8 cellular contexts compared by ENCODE assay signal in genomic region chrX:135985974-135986312, GRCh38. TPM values are rescaled to one million over a fixed set of nuclear protein-coding genes. Genes with fewer than 3 reads are reported as not detected.
DNase-seq lines count a peak whose midpoint lies in the region; ATAC-seq, FAIRE-seq and TF ChIP-seq lines count a peak whose summit lies in the region.

No MANE protein-coding gene starts in this region.

- peak overlapping the region; percentile 86 for H3K9ac ChIP-seq in OCI-LY1 (ENCODE audit: low read length)

- H3K4me2 ChIP-seq in OCI-LY1 (ENCODE audit: low read length): peak overlapping the region; percentile 95

- peaks cover 65% of the 10 kb centered on the region for H3K4me1 Mint-ChIP-seq in CD4-positive, alpha-beta T cell (ENCODE audit: low read depth)
- H3K4me1 Mint-ChIP-seq in endothelial cell (ENCODE audit: unreplicated experiment) (peaks cover 34% of the 10 kb centered on the region), neural crest cell (peaks cover 28% of the 10 kb centered on the region)

- peak; percentile 8 for ATAC-seq in CD4-positive, alpha-beta T cell (ENCODE audit: poor library complexity)
- ATAC-seq in GM21526 (IDR thresholded peaks at IDR 0.05; ENCODE audit: low FRiP score, unreplicated experiment): no peak

- no peaks in the 10 kb centered on the region for H4K20me1 ChIP-seq in OCI-LY1 (ENCODE audit: insufficient read depth, low read length)

- H3K4me3 ChIP-seq in OCI-LY1 (ENCODE audit: low read depth, low read length, poor library complexity, severe bottlenecking): peak overlapping the region; percentile 94

- no peaks in the 10 kb centered on the region for H3K9me3 Mint-ChIP-seq in CD4-positive, alpha-beta T cell
- no peaks in the 10 kb centered on the region for H3K9me3 Mint-ChIP-seq in endothelial cell (ENCODE audit: unreplicated experiment)
- peaks cover 5% of the 10 kb centered on the region for H3K9me3 Mint-ChIP-seq in neural crest cell

- H3K9me3 ChIP-seq in CD4-positive, alpha-beta T cell (ENCODE audit: control insufficient read depth, low read length): no peaks in the 10 kb centered on the region
- no peaks in the 10 kb centered on the region for H3K9me3 ChIP-seq in OCI-LY1 (ENCODE audit: low read length)

- H3K36me3 Mint-ChIP-seq in CD4-positive, alpha-beta T cell (ENCODE audit: low read depth): peaks cover 16% of the 10 kb centered on the region
- H3K36me3 Mint-ChIP-seq in endothelial cell (ENCODE audit: low read depth, unreplicated experiment) (no peaks in the 10 kb centered on the region), neural crest cell (ENCODE audit: low read depth) (no peaks in the 10 kb centered on the region)

- H3K9me2 ChIP-seq in OCI-LY1 (ENCODE audit: low read depth, low read length): no peaks in the 10 kb centered on the region

- TF ChIP-seq CTCF in CD4-positive, alpha-beta T cell (IDR thresholded peaks at IDR 0.05): no peak
- TF ChIP-seq CTCF in OCI-LY1 (IDR thresholded peaks at IDR 0.05; ENCODE audit: low read length) (no peak), endothelial cell (IDR thresholded peaks at IDR 0.05; ENCODE audit: unreplicated experiment) (no peak), neural crest cell (conservative IDR thresholded peaks at IDR 0.05) (no peak)

- peak overlapping the region; percentile 70 for H3K27ac ChIP-seq in CD4-positive, alpha-beta T cell (ENCODE audit: low read depth, low read length)
- H3K27ac ChIP-seq in OCI-LY1 (ENCODE audit: low read depth, low read length, poor library complexity, severe bottlenecking): peak overlapping the region; percentile 66

- H3K4me1 ChIP-seq in OCI-LY1 (ENCODE audit: insufficient read depth, low read length, severe bottlenecking): peaks cover 24% of the 10 kb centered on the region

- peak overlapping the region; percentile 89 for H3K27ac Mint-ChIP-seq in CD4-positive, alpha-beta T cell
- H3K27ac Mint-ChIP-seq in endothelial cell (ENCODE audit: unreplicated experiment): no peak overlapping the region
- H3K27ac Mint-ChIP-seq in neural crest cell (ENCODE audit: unreplicated experiment): no peak overlapping the region

- peak overlapping the region; percentile 94 for H3K4me3 Mint-ChIP-seq in CD4-positive, alpha-beta T cell
- H3K4me3 Mint-ChIP-seq in endothelial cell (ENCODE audit: unreplicated experiment) (peak overlapping the region; percentile 92), neural crest cell (peak overlapping the region; percentile 90)

- intact Hi-C loops in CD4-positive, alpha-beta T cell (cut with DNase I, micrococcal nuclease): loop anchor here in 1 of 2 experiments (5.0 to 10.0 kb wide), 2 partner anchors 159 to 506 kb away; partner anchors contain the start of gene FHL1

- H2AFZ ChIP-seq in OCI-LY1 (ENCODE audit: low read length): no peak overlapping the region

- POLR2A ChIA-PET in CD4-positive, alpha-beta T cell (lab: Charles Lee): interaction anchor here (0.6 kb wide), 1 partner anchor 1250 kb away, joined by 3 read pairs; no protein-coding TSS in a partner anchor

- CTCF ChIA-PET in CD4-positive, alpha-beta T cell (lab: Charles Lee): no interaction called here

- no peaks in the 10 kb centered on the region for H3K27me3 ChIP-seq in CD4-positive, alpha-beta T cell (ENCODE audit: control insufficient read depth, insufficient read depth, low read length)
- H3K27me3 ChIP-seq in OCI-LY1 (ENCODE audit: insufficient read depth, low read length): no peaks in the 10 kb centered on the region

- no peak for DNase-seq in CD4-positive, alpha-beta T cell
- DNase-seq in endothelial cell (ENCODE audit: low spot score): no peak
- DNase-seq in neural crest cell (ENCODE audit: low read depth, low spot score): no peak
- DNase-seq in stimulated activated CD4-positive, alpha-beta T cell treated with anti-CD3 and anti-CD28 coated beads, Interleukin-12 subunit alpha, Interleukin-12 subunit beta, amount 100 ng/mL, for 4 hours: no peak
- DNase-seq in urothelium cell line (ENCODE audit: low spot score): no peak
- no peak for DNase-seq in NCI-H1092 treated with DMSO at 0.1 percent for 48 hours (lab: John Stamatoyannopoulos, UW)

- FAIRE-seq in urothelium cell line (lab: Jason Lieb, UNC): no peak

- H3K36me3 ChIP-seq in OCI-LY1 (ENCODE audit: insufficient read depth, low read length): no peaks in the 10 kb centered on the region

- H3K79me2 ChIP-seq in OCI-LY1 (ENCODE audit: insufficient read depth, low read length): peaks cover 3% of the 10 kb centered on the region; the same call in 1 of the 2 replicates

- no peaks in the 10 kb centered on the region for H3K27me3 Mint-ChIP-seq in CD4-positive, alpha-beta T cell
- H3K27me3 Mint-ChIP-seq in endothelial cell (ENCODE audit: unreplicated experiment): peaks cover 5% of the 10 kb centered on the region
- no peaks in the 10 kb centered on the region for H3K27me3 Mint-ChIP-seq in neural crest cell (ENCODE audit: low read depth)

- H3F3A ChIP-seq in OCI-LY1 (ENCODE audit: insufficient read depth, low read length): no peaks in the 10 kb centered on the region

RNA-seq across cellular contexts. Expression of gene SLC9A6, which starts 0.7 kb away (rescaled TPM):
- total RNA-seq in CD4-positive, alpha-beta T cell: 10 to 100 TPM; 17.8 to 20.0 TPM
- 12.2 TPM for total RNA-seq in endothelial cell (ENCODE audit: unreplicated experiment)
- total RNA-seq in neural crest cell: 18.5 and 19.0 TPM in 2 replicates

RNA-seq across cellular contexts. Expression of gene MMGT1, which starts 12.2 kb away (rescaled TPM):
- total RNA-seq in CD4-positive, alpha-beta T cell: 10 to 100 TPM; 36.4 to 37.0 TPM
- total RNA-seq in endothelial cell (ENCODE audit: unreplicated experiment) (18.2 TPM), neural crest cell (19.3 and 21.0 TPM in 2 replicates)
